8 cellular contexts compared by ENCODE assay signal in genomic region chr19:47608074-47608907, GRCh38. TPM values are rescaled to one million over a fixed set of nuclear protein-coding genes. Genes with fewer than 3 reads are reported as not detected.
DNase-seq lines count a peak whose midpoint lies in the region; ATAC-seq and TF ChIP-seq lines count a peak whose summit lies in the region.

No MANE protein-coding gene starts in this region.

- peak overlapping the region; percentile 79 for H3K27ac Mint-ChIP-seq in activated T-cell treated with anti-CD3 and anti-CD28 coated beads, Interleukin-2, amount 50 U/mL, for 72 hours
- H3K27ac Mint-ChIP-seq in naive B cell, result peak overlapping the region; percentile 22 to 93 (median 67)
- peak overlapping the region; percentile 92 for H3K27ac Mint-ChIP-seq in stimulated activated effector memory CD8-positive, alpha-beta T cell treated with anti-CD3 and anti-CD28 coated beads, Interleukin-12 subunit alpha, Interleukin-12 subunit beta, amount 100 ng/mL, for 72 hours

- peaks cover 14 to 48% (median 26%) of the 10 kb centered on the region in 3 donors for H3K4me1 ChIP-seq in esophagus squamous epithelium

- peak in 3 of 4 donors; percentile 21 to 92 (median 83) for TF ChIP-seq POLR2A in esophagus squamous epithelium (IDR thresholded peaks at IDR 0.05)

- DNase-seq in DMS153 treated with DMSO at 0.1 percent for 48 hours (lab: John Stamatoyannopoulos, UW; ENCODE audit: unreplicated experiment), result peak; percentile 63
- DNase-seq in Jurkat, Clone E6-1 (ENCODE audit: low read depth, low spot score), result peak; percentile 84
- DNase-seq in OCI-M2 (lab: John Stamatoyannopoulos, UW; ENCODE audit: unreplicated experiment), result peak; percentile 34
- DNase-seq in activated T-cell treated with anti-CD3 and anti-CD28 coated beads, Interleukin-2, amount 50 U/mL, for 72 hours, result peak; percentile 97 to 99
- peak; percentile 41 for DNase-seq in esophagus squamous epithelium (lab: John Stamatoyannopoulos, UW)
- DNase-seq in naive B cell, result peak; percentile 98
- peak; percentile 97 to 98 for DNase-seq in stimulated activated effector memory CD8-positive, alpha-beta T cell treated with anti-CD3 and anti-CD28 coated beads, Interleukin-12 subunit alpha, Interleukin-12 subunit beta, amount 100 ng/mL, for 72 hours (ENCODE audit: low spot score in 2 of 2)

- peak overlapping the region; percentile 87 to 92 for H3K4me3 Mint-ChIP-seq in activated T-cell treated with anti-CD3 and anti-CD28 coated beads, Interleukin-2, amount 50 U/mL, for 72 hours
- H3K4me3 Mint-ChIP-seq in naive B cell, result peak overlapping the region; percentile 81 to 92 (median 87)
- peak overlapping the region; percentile 77 for H3K4me3 Mint-ChIP-seq in stimulated activated effector memory CD8-positive, alpha-beta T cell treated with anti-CD3 and anti-CD28 coated beads, Interleukin-12 subunit alpha, Interleukin-12 subunit beta, amount 100 ng/mL, for 72 hours

- H3K27me3 ChIP-seq in esophagus squamous epithelium, result no peaks in the 10 kb centered on the region

- peaks cover 16% of the 10 kb centered on the region for H3K4me1 Mint-ChIP-seq in activated T-cell treated with anti-CD3 and anti-CD28 coated beads, Interleukin-2, amount 50 U/mL, for 72 hours (ENCODE audit: low read depth)
- H3K4me1 Mint-ChIP-seq in naive B cell, result peaks cover 25 to 30% (median 26%) of the 10 kb centered on the region in 3 donors
- peaks cover 38% of the 10 kb centered on the region for H3K4me1 Mint-ChIP-seq in stimulated activated effector memory CD8-positive, alpha-beta T cell treated with anti-CD3 and anti-CD28 coated beads, Interleukin-12 subunit alpha, Interleukin-12 subunit beta, amount 100 ng/mL, for 72 hours

- H3K36me3 ChIP-seq in esophagus squamous epithelium, result peaks cover 0 to 8% (median 0%) of the 10 kb centered on the region in 3 donors

- peak; percentile 74 for ATAC-seq in GM21529 (IDR thresholded peaks at IDR 0.05; ENCODE audit: unreplicated experiment)
- peak; percentile 91 to 94 for ATAC-seq in activated T-cell treated with anti-CD3 and anti-CD28 coated beads, Interleukin-2, amount 50 U/mL, for 72 hours (replicated peaks in 1 of 2)
- peak; percentile 84 to 86 for ATAC-seq in naive B cell (ENCODE audit: low read depth in 2 of 2)
- peak; percentile 92 for ATAC-seq in stimulated activated effector memory CD8-positive, alpha-beta T cell treated with anti-CD3 and anti-CD28 coated beads, Interleukin-12 subunit alpha, Interleukin-12 subunit beta, amount 100 ng/mL, for 72 hours

- H3K9me3 Mint-ChIP-seq in activated T-cell treated with anti-CD3 and anti-CD28 coated beads, Interleukin-2, amount 50 U/mL, for 72 hours, result no peaks in the 10 kb centered on the region
- H3K9me3 Mint-ChIP-seq in naive B cell, result peaks cover 0 to 2% (median 0%) of the 10 kb centered on the region in 7 donors
- H3K9me3 Mint-ChIP-seq in stimulated activated effector memory CD8-positive, alpha-beta T cell treated with anti-CD3 and anti-CD28 coated beads, Interleukin-12 subunit alpha, Interleukin-12 subunit beta, amount 100 ng/mL, for 72 hours, result no peaks in the 10 kb centered on the region

- no peaks in the 10 kb centered on the region for H3K27me3 Mint-ChIP-seq in activated T-cell treated with anti-CD3 and anti-CD28 coated beads, Interleukin-2, amount 50 U/mL, for 72 hours (ENCODE audit: low read depth)
- peaks cover 6 to 10% (median 8%) of the 10 kb centered on the region in 3 donors for H3K27me3 Mint-ChIP-seq in naive B cell

- TF ChIP-seq CTCF in esophagus squamous epithelium (IDR thresholded peaks at IDR 0.05), result peak in 4 of 6 experiments; percentile 2 to 62 (median 36)

- H3K4me3 ChIP-seq in Jurkat, Clone E6-1 (ENCODE audit: low read length), result peak overlapping the region; percentile 75
- H3K4me3 ChIP-seq in esophagus squamous epithelium, result peak overlapping the region; percentile 69 to 97 (median 82)

- intact Hi-C loops in esophagus squamous epithelium (cut with DNase I), result no loop called here

- peak overlapping the region; percentile 91 to 100 (median 96) for H3K27ac ChIP-seq in esophagus squamous epithelium

- WGBS in esophagus squamous epithelium, 2 donors, result 2 to 3% methylated on average over 6 to 37 of the region's 93 CpGs

- H3K9me3 ChIP-seq in esophagus squamous epithelium, result no peaks in the 10 kb centered on the region

- peaks cover 8% of the 10 kb centered on the region in 2 donors for H3K36me3 Mint-ChIP-seq in activated T-cell treated with anti-CD3 and anti-CD28 coated beads, Interleukin-2, amount 50 U/mL, for 72 hours (ENCODE audit: insufficient read depth in 2 of 2)
- H3K36me3 Mint-ChIP-seq in naive B cell, result no peaks in the 10 kb centered on the region
- H3K36me3 Mint-ChIP-seq in stimulated activated effector memory CD8-positive, alpha-beta T cell treated with anti-CD3 and anti-CD28 coated beads, Interleukin-12 subunit alpha, Interleukin-12 subunit beta, amount 100 ng/mL, for 72 hours, result peaks cover 11% of the 10 kb centered on the region

RNA-seq across cellular contexts. Expression of gene BICRA, which starts 0.6 kb away (rescaled TPM):
- 8.0 TPM for polyA plus RNA-seq in Jurkat, Clone E6-1 (2012; ENCODE audit: insufficient read depth, insufficient read length)
- 10 to 100 TPM; 17.0 to 17.9 TPM for total RNA-seq in activated T-cell treated with anti-CD3 and anti-CD28 coated beads, Interleukin-2, amount 50 U/mL, for 72 hours
- 10 to 100 TPM in 1 of 4 donors, 1 to 10 TPM in 3; 1.1 to 17.5 (median 7.0) TPM for total RNA-seq in esophagus squamous epithelium
- 1 to 10 TPM in 1 of 6 donors, under 1 TPM in 4, not detected in 1; 0.37 to 1.5 (median 0.83) TPM for polyA plus RNA-seq in naive B cell (ENCODE audit: low read depth in 6 of 6)

RNA-seq across cellular contexts. Expression of gene ZNF541, which starts 35.3 kb away (rescaled TPM):
- not detected for polyA plus RNA-seq in Jurkat, Clone E6-1 (2012; ENCODE audit: insufficient read depth, insufficient read length)
- under 1 TPM; 0.69 to 0.96 TPM for total RNA-seq in activated T-cell treated with anti-CD3 and anti-CD28 coated beads, Interleukin-2, amount 50 U/mL, for 72 hours
- total RNA-seq in esophagus squamous epithelium, result under 1 TPM in 1 of 4 donors, not detected in 3; 0.04 TPM
- polyA plus RNA-seq in naive B cell (ENCODE audit: low read depth in 6 of 6), result not detected

Comparison
In these comparisons a context has a peak if more than half of its experiments do, and no peak if none do; other contexts are left out.
1. Peak in every context shown above with its lines: DNase-seq, ATAC-seq, H3K4me3 ChIP-seq and H3K27ac ChIP-seq.
2. DNase-seq: peak in every context shown above with its lines; median percentile 98 in activated T-cell treated with anti-CD3 and anti-CD28 coated beads, Interleukin-2, amount 50 U/mL, for 72 hours; 98 in naive B cell; 98 in stimulated activated effector memory CD8-positive, alpha-beta T cell treated with anti-CD3 and anti-CD28 coated beads, Interleukin-12 subunit alpha, Interleukin-12 subunit beta, amount 100 ng/mL, for 72 hours; 84 in Jurkat, Clone E6-1; 63 in DMS153 treated with DMSO at 0.1 percent for 48 hours; 41 in esophagus squamous epithelium; 34 in OCI-M2.